In genomic region chrX:104750146-104750699, GRCh38 we compare ENCODE assay signal across 33 cellular contexts.
DNase-seq lines count a peak whose midpoint lies in the region; ATAC-seq, FAIRE-seq and TF ChIP-seq lines count a peak whose summit lies in the region.
"Had no signal": no experiment of that assay in that cellular context is flagged by ENCODE, and none has a peak within 500 bp of the region (broad histone marks: within the 10 kb centered on the region; RNA-seq: fewer than 3 reads in every experiment).

No MANE protein-coding gene starts in this region.

- no peaks in the 10 kb centered on the region for H3K9me3 ChIP-seq in adrenal gland (replicated peaks in 1 of 3)
- H3K9me3 ChIP-seq in psoas muscle, result no peaks in the 10 kb centered on the region
- H3K9me3 ChIP-seq: A549, left lung, thyroid gland, vagina had no signal

- no peaks in the 10 kb centered on the region for H3K36me3 Mint-ChIP-seq in T-cell
- H3K36me3 Mint-ChIP-seq: activated CD4-positive, alpha-beta memory T cell treated with anti-CD3 and anti-CD28 coated beads for 36 hours; CD4-positive, CD25-positive, alpha-beta regulatory T cell; immature natural killer cell; naive thymus-derived CD8-positive, alpha-beta T cell had no signal

- FAIRE-seq in colon (lab: Jason Lieb, UNC), result peak; percentile 66
- FAIRE-seq: endothelial cell of umbilical vein, HTR-8/SVneo had no signal

- intact Hi-C loops in adrenal gland (cut with DNase I) (no loop called here), psoas muscle (cut with DNase I) (no loop called here)

- H3K9me3 Mint-ChIP-seq in T-cell, result no peaks in the 10 kb centered on the region
- H3K9me3 Mint-ChIP-seq: activated CD4-positive, alpha-beta memory T cell treated with anti-CD3 and anti-CD28 coated beads for 36 hours; activated naive CD8-positive, alpha-beta T cell treated with anti-CD3 and anti-CD28 coated beads, Interleukin-2, amount 50 U/mL, for 24 hours; activated T-cell treated with anti-CD3 and anti-CD28 coated beads, Interleukin-2, amount 50 U/mL, for 72 hours; GM23338; HFFc6; naive thymus-derived CD8-positive, alpha-beta T cell; stimulated activated naive CD8-positive, alpha-beta T cell treated with anti-CD3 and anti-CD28 coated beads, Interleukin-15, amount 100 ng/mL, for 72 hours had no signal

- no peak overlapping the region for H3K4me3 Mint-ChIP-seq in T-cell
- H3K4me3 Mint-ChIP-seq: activated CD4-positive, alpha-beta memory T cell treated with anti-CD3 and anti-CD28 coated beads for 36 hours; activated naive CD8-positive, alpha-beta T cell treated with anti-CD3 and anti-CD28 coated beads, Interleukin-2, amount 50 U/mL, for 24 hours; activated T-cell treated with anti-CD3 and anti-CD28 coated beads, Interleukin-2, amount 50 U/mL, for 72 hours; CD4-positive, CD25-positive, alpha-beta regulatory T cell; GM23338; HFFc6; immature natural killer cell; naive thymus-derived CD8-positive, alpha-beta T cell; stimulated activated naive CD8-positive, alpha-beta T cell treated with anti-CD3 and anti-CD28 coated beads, Interleukin-15, amount 100 ng/mL, for 72 hours had no signal

- CTCF ChIA-PET in T-cell (lab: Charles Lee), result no interaction called here

- 49 to 76% (median 58%) methylated on average over 2 of the region's 2 CpGs for WGBS in adrenal gland, 4 donors
- 21 to 31% (median 29%) methylated on average over 2 of the region's 2 CpGs for WGBS in psoas muscle, 3 donors

- H3K27me3 ChIP-seq in adrenal gland (peaks cover 9% of the 10 kb centered on the region), psoas muscle (ENCODE audit: insufficient read depth in 3 of 3, low read length in 2 of 3) (peaks cover 0 to 7% (median 0%) of the 10 kb centered on the region in 3 donors)
- H3K27me3 ChIP-seq: brain microvascular endothelial cell, thyroid gland, vagina had no signal

- POLR2A ChIA-PET in T-cell (lab: Charles Lee), result no interaction called here

- H3K27me3 Mint-ChIP-seq in T-cell, result peaks cover 0 to 18% of the 10 kb centered on the region in 2 donors
- H3K27me3 Mint-ChIP-seq: activated CD4-positive, alpha-beta memory T cell treated with anti-CD3 and anti-CD28 coated beads for 36 hours; CD4-positive, CD25-positive, alpha-beta regulatory T cell; stimulated activated naive CD8-positive, alpha-beta T cell treated with anti-CD3 and anti-CD28 coated beads, Interleukin-15, amount 100 ng/mL, for 72 hours had no signal

- no peak for TF ChIP-seq POLR2A in adrenal gland (IDR thresholded peaks at IDR 0.05)

- H3K4me1 ChIP-seq in adrenal gland (replicated peaks in 1 of 2) (no peaks in the 10 kb centered on the region), psoas muscle (no peaks in the 10 kb centered on the region)
- H3K4me1 ChIP-seq: A549, left lung, thyroid gland, vagina had no signal

- DNase-seq in Ammon's horn (ENCODE audit: low spot score) (peak; percentile 2), NCI-H446 treated with DMSO at 0.1 percent for 48 hours (lab: John Stamatoyannopoulos, UW) (peak; percentile 93), myocyte (ENCODE audit: low read depth) (peak; percentile 51), T-cell (no peak), kidney glomerular epithelial cell (lab: John Stamatoyannopoulos, UW) (no peak), adrenal gland (no peak), psoas muscle (no peak)
- DNase-seq: activated CD4-positive, alpha-beta memory T cell treated with anti-CD3 and anti-CD28 coated beads for 36 hours; activated CD4-positive, CD25-positive, alpha-beta regulatory T cell treated with anti-CD3 and anti-CD28 coated beads, Interleukin-2, amount 50 U/mL, for 72 hours; activated naive CD8-positive, alpha-beta T cell treated with anti-CD3 and anti-CD28 coated beads, Interleukin-2, amount 50 U/mL, for 24 hours; activated T-cell treated with anti-CD3 and anti-CD28 coated beads, Interleukin-2, amount 50 U/mL, for 72 hours; brain microvascular endothelial cell; CD4-positive, CD25-positive, alpha-beta regulatory T cell; HFFc6; immature natural killer cell; left lung; naive thymus-derived CD8-positive, alpha-beta T cell; NCI-H1092 treated with DMSO at 0.1 percent for 48 hours; NCI-H1930; NCI-H69; nucleus accumbens; retina; SHP77; stimulated activated CD8-positive, alpha-beta memory T cell treated with anti-CD3 and anti-CD28 coated beads, Interleukin-4, amount 100 ng/mL, for 48 hours; stimulated activated naive CD8-positive, alpha-beta T cell treated with anti-CD3 and anti-CD28 coated beads, Interleukin-15, amount 100 ng/mL, for 72 hours; thyroid gland had no signal

- no peak overlapping the region for H3K27ac ChIP-seq in adrenal gland
- H3K27ac ChIP-seq in psoas muscle, result no peak overlapping the region
- H3K27ac ChIP-seq: A549, brain microvascular endothelial cell, left lung, thyroid gland, vagina had no signal

- H3K27ac Mint-ChIP-seq in T-cell, result no peak overlapping the region
- H3K27ac Mint-ChIP-seq: activated CD4-positive, alpha-beta memory T cell treated with anti-CD3 and anti-CD28 coated beads for 36 hours; activated naive CD8-positive, alpha-beta T cell treated with anti-CD3 and anti-CD28 coated beads, Interleukin-2, amount 50 U/mL, for 24 hours; activated T-cell treated with anti-CD3 and anti-CD28 coated beads, Interleukin-2, amount 50 U/mL, for 72 hours; CD4-positive, CD25-positive, alpha-beta regulatory T cell; GM23338; HFFc6; immature natural killer cell; naive thymus-derived CD8-positive, alpha-beta T cell; stimulated activated naive CD8-positive, alpha-beta T cell treated with anti-CD3 and anti-CD28 coated beads, Interleukin-15, amount 100 ng/mL, for 72 hours had no signal

- no peak overlapping the region for H3K4me3 ChIP-seq in adrenal gland
- no peak overlapping the region for H3K4me3 ChIP-seq in psoas muscle
- H3K4me3 ChIP-seq: A549, GM23338, left lung, thyroid gland, vagina had no signal

- ATAC-seq in T-cell (replicated peaks in 1 of 4), result no peak
- no peak for ATAC-seq in psoas muscle
- ATAC-seq: A549; activated naive CD8-positive, alpha-beta T cell treated with anti-CD3 and anti-CD28 coated beads, Interleukin-2, amount 50 U/mL, for 24 hours; activated T-cell treated with anti-CD3 and anti-CD28 coated beads, Interleukin-2, amount 50 U/mL, for 72 hours; GM23338; left lung; naive thymus-derived CD8-positive, alpha-beta T cell; Panc1; stimulated activated naive CD8-positive, alpha-beta T cell treated with anti-CD3 and anti-CD28 coated beads, Interleukin-15, amount 100 ng/mL, for 72 hours had no signal

- H3K4me1 Mint-ChIP-seq in T-cell, result no peaks in the 10 kb centered on the region
- H3K4me1 Mint-ChIP-seq: activated naive CD8-positive, alpha-beta T cell treated with anti-CD3 and anti-CD28 coated beads, Interleukin-2, amount 50 U/mL, for 24 hours; CD4-positive, CD25-positive, alpha-beta regulatory T cell; immature natural killer cell; naive thymus-derived CD8-positive, alpha-beta T cell; stimulated activated naive CD8-positive, alpha-beta T cell treated with anti-CD3 and anti-CD28 coated beads, Interleukin-15, amount 100 ng/mL, for 72 hours had no signal

- no peak for TF ChIP-seq CTCF in adrenal gland (IDR thresholded peaks at IDR 0.05)
- no peak for TF ChIP-seq CTCF in psoas muscle (IDR thresholded peaks at IDR 0.05)

- H3K36me3 ChIP-seq in adrenal gland (replicated peaks in 1 of 2) (no peaks in the 10 kb centered on the region), psoas muscle (ENCODE audit: insufficient read depth in 1 of 2, low read depth in 1 of 2) (no peaks in the 10 kb centered on the region)
- H3K36me3 ChIP-seq: brain microvascular endothelial cell, left lung, thyroid gland, vagina had no signal

Comparison
In these comparisons a context has a peak if more than half of its experiments do, and no peak if none do; other contexts are left out.
1. DNase-seq: peak in Ammon's horn (single experiment), NCI-H446 treated with DMSO at 0.1 percent for 48 hours (single experiment) and myocyte (single experiment); none in T-cell (0 of 34), kidney glomerular epithelial cell (single experiment), adrenal gland (0 of 7) and psoas muscle (0 of 2).